13 cellular contexts compared by ENCODE assay signal in genomic region chr6:116500969-116501433, GRCh38. TPM values are rescaled to one million over a fixed set of nuclear protein-coding genes. Genes with fewer than 3 reads are reported as not detected.
DNase-seq lines count a peak whose midpoint lies in the region; FAIRE-seq and TF ChIP-seq lines count a peak whose summit lies in the region.
"Had no signal": no experiment of that assay in that cellular context is flagged by ENCODE, and none has a peak within 500 bp of the region (broad histone marks: within the 10 kb centered on the region; RNA-seq: fewer than 3 reads in every experiment).

No MANE protein-coding gene starts in this region.

- peak overlapping the region; percentile 82 for H2AFZ ChIP-seq in mammary epithelial cell (ENCODE audit: low read depth, low read length)

- no peaks in the 10 kb centered on the region for H3K27me3 ChIP-seq in mammary epithelial cell (ENCODE audit: insufficient read depth, low read length)
- H3K27me3 ChIP-seq: cardiac muscle cell had no signal

- H3K36me3 ChIP-seq in mammary epithelial cell (ENCODE audit: insufficient read depth, low read length), result no peaks in the 10 kb centered on the region
- H3K36me3 ChIP-seq: cardiac muscle cell had no signal

- no TSS peak for BruUV-seq in mammary epithelial cell (replicated peaks; lab: Mats Ljungman, UMichigan)

- WGBS in mammary epithelial cell (ENCODE audit: low coverage, missing lambda C conversion rate), result 48% methylated on average over 4 of the region's 9 CpGs

- no peaks in the 10 kb centered on the region for H3K9me3 ChIP-seq in mammary epithelial cell (replicated peaks; ENCODE audit: insufficient read depth, low read length)

- peak; percentile 5 for DNase-seq in activated naive CD4-positive, alpha-beta T cell treated with anti-CD3 and anti-CD28 coated beads for 36 hours
- DNase-seq in activated naive CD4-positive, alpha-beta T cell treated with Interleukin-2 at 50 U/mL for 16 hours, result no peak
- DNase-seq in mammary epithelial cell (peak; percentile 49), renal cortical epithelial cell (ENCODE audit: low read depth) (peak; percentile 41), urothelium cell line (ENCODE audit: low spot score) (no peak), kidney glomerular epithelial cell (lab: John Stamatoyannopoulos, UW) (no peak)
- DNase-seq: activated T-cell treated with anti-CD3 and anti-CD28 coated beads, Interleukin-2, amount 50 U/mL, for 48 hours; MM.1S; stimulated activated naive CD4-positive, alpha-beta T cell treated with Interleukin-2 at 50 U/mL for 16 hours had no signal

- no peak overlapping the region for H3K27ac Mint-ChIP-seq in activated naive CD4-positive, alpha-beta T cell treated with anti-CD3 and anti-CD28 coated beads for 36 hours

- no peak overlapping the region for H3K27ac ChIP-seq in mammary epithelial cell (ENCODE audit: insufficient read depth, low read depth, low read length)
- H3K27ac ChIP-seq: cardiac muscle cell, RWPE1 had no signal

- H3K27me3 Mint-ChIP-seq in activated naive CD4-positive, alpha-beta T cell treated with anti-CD3 and anti-CD28 coated beads for 36 hours (ENCODE audit: low read depth), result peaks cover 20% of the 10 kb centered on the region

- H3K36me3 Mint-ChIP-seq in activated naive CD4-positive, alpha-beta T cell treated with anti-CD3 and anti-CD28 coated beads for 36 hours (ENCODE audit: low read depth), result peaks cover 2% of the 10 kb centered on the region

- dilution Hi-C loops in mammary epithelial cell (cut with HindIII; ENCODE audit: low sequenced_read_pairs), result no loop called here

- in situ Hi-C loops in mammary epithelial cell (cut with MboI; ENCODE audit: low sequenced_read_pairs in 2 of 2), result no loop called here

- no peak overlapping the region for H3K4me3 ChIP-seq in mammary epithelial cell (replicated peaks in 1 of 3; ENCODE audit: insufficient read depth in 1 of 3, low read depth in 2 of 3, low read length in 3 of 3)
- H3K4me3 ChIP-seq: cardiac muscle cell had no signal

- H3K79me2 ChIP-seq in mammary epithelial cell (ENCODE audit: insufficient read depth, low read length), result no peaks in the 10 kb centered on the region

- TF ChIP-seq CTCF in mammary epithelial cell (conservative IDR thresholded peaks at IDR 0.05 in 1 of 2, IDR thresholded peaks at IDR 0.05 in 1 of 2; ENCODE audit: extremely low read depth in 1 of 2, insufficient read depth in 1 of 2, low read depth in 1 of 2, low read length in 2 of 2), result no peak

- H3K9ac ChIP-seq in mammary epithelial cell (ENCODE audit: insufficient read depth, low read length), result no peak overlapping the region

- no peaks in the 10 kb centered on the region for H4K20me1 ChIP-seq in mammary epithelial cell (ENCODE audit: insufficient read depth, low read length)

- peaks cover 7% of the 10 kb centered on the region for H3K4me1 ChIP-seq in mammary epithelial cell (ENCODE audit: insufficient read depth, low read length)

- H3K4me2 ChIP-seq in mammary epithelial cell (ENCODE audit: insufficient read depth, low read depth, low read length), result peak overlapping the region; percentile 26

- FAIRE-seq in urothelium cell line (lab: Jason Lieb, UNC), result no peak
- FAIRE-seq: TTC549 had no signal

- intact Hi-C loops in activated naive CD4-positive, alpha-beta T cell treated with anti-CD3 and anti-CD28 coated beads for 36 hours (cut with micrococcal nuclease), result no loop called here
- intact Hi-C loops in mammary epithelial cell (cut with micrococcal nuclease), result no loop called here

- no peaks in the 10 kb centered on the region for H3K4me1 Mint-ChIP-seq in activated naive CD4-positive, alpha-beta T cell treated with anti-CD3 and anti-CD28 coated beads for 36 hours (ENCODE audit: low read depth)

- CTCF ChIA-PET in activated naive CD4-positive, alpha-beta T cell treated with anti-CD3 and anti-CD28 coated beads for 36 hours (lab: Charles Lee), result interaction anchor here (0.6 to 1.0 kb wide), 2 partner anchors 214 to 278 kb away, joined by 3 to 4 read pairs; no protein-coding TSS in a partner anchor
- CTCF ChIA-PET in mammary epithelial cell (lab: Charles Lee; ENCODE audit: low non-redundant PET), result no interaction called here

- H3K4me3 Mint-ChIP-seq in activated naive CD4-positive, alpha-beta T cell treated with anti-CD3 and anti-CD28 coated beads for 36 hours, result no peak overlapping the region

- H3K9me3 Mint-ChIP-seq in activated naive CD4-positive, alpha-beta T cell treated with anti-CD3 and anti-CD28 coated beads for 36 hours, result peaks cover 2% of the 10 kb centered on the region

RNA-seq across cellular contexts. Expression of gene CALHM5, which starts 10.4 kb away (rescaled TPM):
- not detected for total RNA-seq in activated naive CD4-positive, alpha-beta T cell treated with anti-CD3 and anti-CD28 coated beads for 36 hours
- total RNA-seq in mammary epithelial cell (under 1 TPM; 0.05 to 0.50 TPM), renal cortical epithelial cell (0.17 and 0.40 TPM in 2 replicates)
- 0.19 TPM for polyA plus RNA-seq in mammary epithelial cell
- polyA minus RNA-seq in mammary epithelial cell, result not detected
- total RNA-seq: cardiac muscle cell had no signal
- polyA plus RNA-seq: cardiac muscle cell had no signal

RNA-seq across cellular contexts. Expression of gene CALHM6, which starts 39.8 kb away (rescaled TPM):
- total RNA-seq in activated naive CD4-positive, alpha-beta T cell treated with anti-CD3 and anti-CD28 coated beads for 36 hours, result 1 to 10 TPM; 3.1 to 3.4 TPM
- total RNA-seq in mammary epithelial cell (under 1 TPM; 0.66 to 0.67 TPM), renal cortical epithelial cell (1.6 and 3.1 TPM in 2 replicates)
- polyA plus RNA-seq in mammary epithelial cell, result 0.61 TPM
- polyA minus RNA-seq in mammary epithelial cell, result not detected
- total RNA-seq: cardiac muscle cell had no signal

RNA-seq across cellular contexts. Expression of gene TRAPPC3L, which starts 44.5 kb away (rescaled TPM):
- total RNA-seq in activated naive CD4-positive, alpha-beta T cell treated with anti-CD3 and anti-CD28 coated beads for 36 hours, result not detected
- 1 to 10 TPM in 1 of 2 donors, not detected in 1; 1.5 TPM for total RNA-seq in mammary epithelial cell
- 0.18 TPM for polyA plus RNA-seq in mammary epithelial cell
- polyA minus RNA-seq in mammary epithelial cell, result not detected
- total RNA-seq in renal cortical epithelial cell, result not detected in 2 replicates
- total RNA-seq: cardiac muscle cell, left lobe of liver had no signal
- polyA plus RNA-seq: cardiac muscle cell had no signal

RNA-seq across cellular contexts. Expression of gene CALHM4, which starts 52.5 kb away (rescaled TPM):
- not detected for total RNA-seq in activated naive CD4-positive, alpha-beta T cell treated with anti-CD3 and anti-CD28 coated beads for 36 hours
- total RNA-seq in mammary epithelial cell, result under 1 TPM in 1 of 2 donors, not detected in 1; 0.17 TPM
- polyA plus RNA-seq in mammary epithelial cell, result 0.24 TPM
- not detected for polyA minus RNA-seq in mammary epithelial cell
- not detected in 2 replicates for total RNA-seq in renal cortical epithelial cell
- total RNA-seq: cardiac muscle cell, left lobe of liver had no signal
- polyA plus RNA-seq: cardiac muscle cell had no signal

Comparison
In these comparisons a context has a peak if more than half of its experiments do, and no peak if none do; other contexts are left out.
1. DNase-seq: peak in activated naive CD4-positive, alpha-beta T cell treated with anti-CD3 and anti-CD28 coated beads for 36 hours (single experiment), mammary epithelial cell (single experiment) and renal cortical epithelial cell (single experiment); none in activated naive CD4-positive, alpha-beta T cell treated with Interleukin-2 at 50 U/mL for 16 hours (single experiment), urothelium cell line (single experiment) and kidney glomerular epithelial cell (single experiment).